22 cellular contexts compared by ENCODE assay signal in the genomic region with DNA sequence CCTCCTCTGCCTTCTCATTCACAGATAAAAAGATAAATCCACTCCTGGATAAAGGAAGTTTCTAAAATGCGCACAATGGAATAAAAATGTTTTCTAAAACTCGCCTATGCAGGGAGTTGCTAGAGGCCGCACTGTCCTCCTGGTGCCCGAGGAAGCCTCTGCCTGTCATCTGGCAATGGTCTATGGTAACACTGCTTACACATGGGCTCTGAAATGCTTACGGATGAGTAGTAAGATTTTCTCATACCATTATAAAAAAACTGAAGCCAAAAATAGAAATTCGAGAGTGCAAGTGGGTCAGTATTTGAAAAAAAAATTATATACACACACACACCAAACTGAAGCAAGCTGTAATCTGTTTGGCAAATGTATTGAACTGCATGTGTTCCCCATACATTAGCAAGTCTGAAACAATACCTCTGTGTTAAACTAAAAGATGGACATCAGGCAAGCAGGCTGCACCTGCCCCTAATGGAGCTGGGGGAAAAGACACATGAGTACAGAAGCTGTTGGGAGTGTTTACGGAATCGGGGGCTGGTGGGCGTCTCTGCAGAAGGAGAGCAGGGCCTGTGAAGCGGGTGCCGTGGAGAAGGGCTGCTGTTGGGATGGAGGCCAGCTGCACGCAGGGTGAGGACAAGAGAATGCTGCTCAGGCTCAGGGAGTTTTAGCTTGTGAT.
"Had no signal": no experiment of that assay in that cellular context is flagged by ENCODE, and none has a peak within 500 bp of the region (broad histone marks: within the 10 kb centered on the region; RNA-seq: fewer than 3 reads in every experiment).

No MANE protein-coding gene starts in this region.

- H3K4me3 ChIP-seq: gastroesophageal sphincter, left ventricle myocardium inferior, pancreas, smooth muscle cell, stomach, upper lobe of left lung had no signal

- H3K27ac ChIP-seq: gastroesophageal sphincter, left ventricle myocardium inferior, pancreas, stomach, upper lobe of left lung had no signal

- H3K27ac Mint-ChIP-seq: activated CD4-positive, alpha-beta T cell treated with anti-CD3 and anti-CD28 coated beads, Interleukin-2, amount 10 ng/mL, durations not matched to agents 7 days and 5 days; dendritic cell treated with granulocyte-macrophage colony-stimulating factor and Interleukin-4, amounts not matched to agents 40 ng/mL and 50 ng/mL, for 4 days; immature natural killer cell had no signal

- H3K27me3 ChIP-seq: gastroesophageal sphincter, pancreas, stomach, upper lobe of left lung had no signal

- H3K27me3 Mint-ChIP-seq: activated CD4-positive, alpha-beta T cell treated with anti-CD3 and anti-CD28 coated beads, Interleukin-2, amount 10 ng/mL, durations not matched to agents 7 days and 5 days; dendritic cell treated with granulocyte-macrophage colony-stimulating factor and Interleukin-4, amounts not matched to agents 40 ng/mL and 50 ng/mL, for 4 days had no signal

- H3K4me1 ChIP-seq: gastroesophageal sphincter, left ventricle myocardium inferior, stomach had no signal

- H3K4me1 Mint-ChIP-seq: activated CD4-positive, alpha-beta T cell treated with anti-CD3 and anti-CD28 coated beads, Interleukin-2, amount 10 ng/mL, durations not matched to agents 7 days and 5 days; immature natural killer cell had no signal

- H3K36me3 ChIP-seq: gastroesophageal sphincter, left ventricle myocardium inferior, pancreas, stomach, upper lobe of left lung had no signal

- H3K9me3 Mint-ChIP-seq: neural crest cell had no signal

- DNase-seq: activated CD4-positive, alpha-beta T cell treated with anti-CD3 and anti-CD28 coated beads, Interleukin-2, amount 10 ng/mL, durations not matched to agents 7 days and 5 days; activated CD8-positive, alpha-beta memory T cell treated with anti-CD3 and anti-CD28 coated beads, Interleukin-2, amount 50 U/mL, for 4 hours; activated effector memory CD4-positive, alpha-beta T cell treated with anti-CD3 and anti-CD28 coated beads, Interleukin-2, amount 50 U/mL, for 16 hours; activated naive CD4-positive, alpha-beta T cell treated with anti-CD3 and anti-CD28 coated beads, Interleukin-2, amount 50 U/mL, for 16 hours; activated T-cell treated with anti-CD3 and anti-CD28 coated beads, Interleukin-2, amount 50 U/mL, for 48 hours; aorta; cerebellar nuclear complex; effector CD8-positive, alpha-beta T cell; immature natural killer cell; kidney glomerular epithelial cell; left ventricle myocardium inferior; mammary epithelial cell; midbrain; pancreas; stimulated activated CD4-positive, alpha-beta T cell treated with anti-CD3 and anti-CD28 coated beads, Interleukin-4, amount 100 ng/mL, for 1 hour; stomach; T-helper 9 cell had no signal

- H3K4me3 Mint-ChIP-seq: activated CD4-positive, alpha-beta T cell treated with anti-CD3 and anti-CD28 coated beads, Interleukin-2, amount 10 ng/mL, durations not matched to agents 7 days and 5 days; dendritic cell treated with granulocyte-macrophage colony-stimulating factor and Interleukin-4, amounts not matched to agents 40 ng/mL and 50 ng/mL, for 4 days; immature natural killer cell; neural crest cell had no signal

- H3K9me3 ChIP-seq: gastroesophageal sphincter, pancreas, stomach, upper lobe of left lung had no signal
